29 cellular contexts compared by ENCODE assay signal in the genomic region with DNA sequence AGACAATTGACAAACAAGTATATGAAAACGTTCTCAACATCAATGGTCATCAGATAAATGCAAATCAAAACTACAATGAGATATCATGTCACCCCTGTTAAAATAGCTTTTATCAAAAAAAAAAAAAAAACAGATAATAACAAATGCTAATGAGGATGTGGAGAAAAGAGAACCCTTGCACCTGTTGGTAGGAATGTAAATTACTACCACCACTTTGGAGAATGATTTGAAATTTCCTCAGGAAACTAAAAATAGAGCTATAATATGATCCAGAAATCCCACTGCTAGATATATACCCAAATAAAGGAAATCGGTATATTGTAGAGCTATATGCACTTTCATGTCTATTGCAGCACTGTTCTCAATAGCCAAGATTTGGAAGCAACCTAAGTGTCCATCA.
"Had no signal": no experiment of that assay in that cellular context is flagged by ENCODE, and none has a peak within 500 bp of the region (broad histone marks: within the 10 kb centered on the region; RNA-seq: fewer than 3 reads in every experiment).

No MANE protein-coding gene starts in this region.

- H3K27ac Mint-ChIP-seq: activated CD4-positive, alpha-beta T cell treated with anti-CD3 and anti-CD28 coated beads for 36 hours; activated CD4-positive, alpha-beta T cell treated with anti-CD3 and anti-CD28 coated beads, Interleukin-2, amount 10 ng/mL, durations not matched to agents 7 days and 5 days; activated CD8-positive, alpha-beta T cell treated with anti-CD3 and anti-CD28 coated beads, Interleukin-2, amount 10 ng/mL, durations not matched to agents 7 days and 5 days; activated naive CD4-positive, alpha-beta T cell treated with anti-CD3 and anti-CD28 coated beads, Interleukin-2, amount 10 ng/mL, durations not matched to agents 7 days and 5 days; activated naive CD8-positive, alpha-beta T cell; activated naive CD8-positive, alpha-beta T cell treated with anti-CD3 and anti-CD28 coated beads, Interleukin-2, amount 50 U/mL, for 24 hours; activated T-cell treated with anti-CD3 and anti-CD28 coated beads, Interleukin-2, amount 50 U/mL, for 24 hours; activated T-helper 2 cell treated with anti-CD3 and anti-CD28 coated beads, Interferon-gamma antibody, Interleukin-2, Interleukin-4, amounts not matched to agents 10 μg/mL and 5 μg/mL and 100 μg/mL, durations not matched to agents 14 hours and 24 hours and 36 hours; T-helper 1 cell treated with Interleukin-12 subunit alpha and Interleukin-12 subunit beta and Interleukin-4 antibody, amounts not matched to agents 30 μg/mL and 1 μg/mL, for 36 hours; T-helper 2 cell treated with Interferon-gamma antibody and Interleukin-4, amounts not matched to agents 5 μg/mL and 100 μg/mL, for 36 hours had no signal

- H3K36me3 ChIP-seq: brain microvascular endothelial cell, Peyer's patch, SJSA1 had no signal

- H3K9me3 ChIP-seq: Peyer's patch, SJSA1, SK-N-SH had no signal

- H3K4me1 ChIP-seq: Peyer's patch, SJSA1 had no signal

- H3K4me1 Mint-ChIP-seq: activated CD4-positive, alpha-beta T cell treated with anti-CD3 and anti-CD28 coated beads for 36 hours; activated CD4-positive, alpha-beta T cell treated with anti-CD3 and anti-CD28 coated beads, Interleukin-2, amount 10 ng/mL, durations not matched to agents 7 days and 5 days; activated naive CD4-positive, alpha-beta T cell treated with anti-CD3 and anti-CD28 coated beads, Interleukin-2, amount 10 ng/mL, durations not matched to agents 7 days and 5 days; activated naive CD8-positive, alpha-beta T cell treated with anti-CD3 and anti-CD28 coated beads, Interleukin-2, amount 50 U/mL, for 24 hours had no signal

- H3K9me2 ChIP-seq: SK-N-SH had no signal

- ATAC-seq: activated CD4-positive, alpha-beta T cell treated with anti-CD3 and anti-CD28 coated beads for 36 hours; activated CD8-positive, alpha-beta T cell treated with anti-CD3 and anti-CD28 coated beads, Interleukin-2, amount 10 ng/mL, durations not matched to agents 7 days and 5 days; activated naive CD8-positive, alpha-beta T cell treated with anti-CD3 and anti-CD28 coated beads, Interleukin-2, amount 50 U/mL, for 24 hours; PC-3 had no signal

- H3K36me3 Mint-ChIP-seq: activated naive CD4-positive, alpha-beta T cell treated with anti-CD3 and anti-CD28 coated beads, Interleukin-2, amount 10 ng/mL, durations not matched to agents 7 days and 5 days; activated naive CD8-positive, alpha-beta T cell had no signal

- H3K9me3 Mint-ChIP-seq: activated naive CD4-positive, alpha-beta T cell treated with anti-CD3 and anti-CD28 coated beads, Interleukin-2, amount 10 ng/mL, durations not matched to agents 7 days and 5 days; activated T-helper 2 cell treated with anti-CD3 and anti-CD28 coated beads, Interferon-gamma antibody, Interleukin-2, Interleukin-4, amounts not matched to agents 10 μg/mL and 5 μg/mL and 100 μg/mL, durations not matched to agents 14 hours and 24 hours and 36 hours had no signal

- H3K4me3 ChIP-seq: Peyer's patch, SJSA1 had no signal

- H3K27me3 ChIP-seq: brain microvascular endothelial cell, Peyer's patch, SJSA1 had no signal

- DNase-seq: activated CD4-positive, alpha-beta T cell treated with anti-CD3 and anti-CD28 coated beads for 36 hours; activated CD4-positive, alpha-beta T cell treated with anti-CD3 and anti-CD28 coated beads, Interleukin-2, amount 10 ng/mL, durations not matched to agents 7 days and 5 days; activated CD4-positive, alpha-beta T cell treated with anti-CD3 and anti-CD28 coated beads, Interleukin-2, amount 50 U/mL, for 48 hours; activated CD8-positive, alpha-beta T cell treated with anti-CD3 and anti-CD28 coated beads, Interleukin-2, amount 10 ng/mL, durations not matched to agents 7 days and 5 days; activated naive CD4-positive, alpha-beta T cell treated with anti-CD3 and anti-CD28 coated beads, Interleukin-2, amount 10 ng/mL, durations not matched to agents 7 days and 5 days; activated naive CD8-positive, alpha-beta T cell treated with anti-CD3 and anti-CD28 coated beads, Interleukin-2, amount 50 U/mL, for 24 hours; activated T-cell treated with anti-CD3 and anti-CD28 coated beads, Interleukin-2, amount 50 U/mL, for 24 hours; aorta; brain microvascular endothelial cell; central memory CD4-positive, alpha-beta T cell; Karpas-422; KBM-7; NCI-H1105; NCI-H1417 treated with DMSO at 0.1 percent for 48 hours; NCI-H1930; NCI-H510A; NCI-H526; NCI-H748 treated with DMSO at 0.1 percent for 48 hours; NK-92 treated with Interleukin-12 subunit alpha and Interleukin-12 subunit beta, amount 100 ng/mL, for 24 hours; PC-3; Peyer's patch; RPMI8226; SHP77 treated with DMSO at 0.1 percent for 48 hours; SK-N-SH had no signal

- H3K9ac ChIP-seq: SK-N-SH had no signal

- H3K27me3 Mint-ChIP-seq: activated CD4-positive, alpha-beta T cell treated with anti-CD3 and anti-CD28 coated beads for 36 hours; activated CD4-positive, alpha-beta T cell treated with anti-CD3 and anti-CD28 coated beads, Interleukin-2, amount 10 ng/mL, durations not matched to agents 7 days and 5 days; activated naive CD4-positive, alpha-beta T cell treated with anti-CD3 and anti-CD28 coated beads, Interleukin-2, amount 10 ng/mL, durations not matched to agents 7 days and 5 days; activated naive CD8-positive, alpha-beta T cell; activated naive CD8-positive, alpha-beta T cell treated with anti-CD3 and anti-CD28 coated beads, Interleukin-2, amount 50 U/mL, for 24 hours; activated T-cell treated with anti-CD3 and anti-CD28 coated beads, Interleukin-2, amount 50 U/mL, for 24 hours had no signal

- H3K4me2 ChIP-seq: SK-N-SH had no signal

- H3K27ac ChIP-seq: brain microvascular endothelial cell, Peyer's patch, SJSA1 had no signal

- H3K4me3 Mint-ChIP-seq: activated CD4-positive, alpha-beta T cell treated with anti-CD3 and anti-CD28 coated beads for 36 hours; activated CD4-positive, alpha-beta T cell treated with anti-CD3 and anti-CD28 coated beads, Interleukin-2, amount 10 ng/mL, durations not matched to agents 7 days and 5 days; activated CD8-positive, alpha-beta T cell treated with anti-CD3 and anti-CD28 coated beads, Interleukin-2, amount 10 ng/mL, durations not matched to agents 7 days and 5 days; activated naive CD4-positive, alpha-beta T cell treated with anti-CD3 and anti-CD28 coated beads, Interleukin-2, amount 10 ng/mL, durations not matched to agents 7 days and 5 days; activated naive CD8-positive, alpha-beta T cell; activated naive CD8-positive, alpha-beta T cell treated with anti-CD3 and anti-CD28 coated beads, Interleukin-2, amount 50 U/mL, for 24 hours; activated T-cell treated with anti-CD3 and anti-CD28 coated beads, Interleukin-2, amount 50 U/mL, for 24 hours; T-helper 1 cell treated with Interleukin-12 subunit alpha and Interleukin-12 subunit beta and Interleukin-4 antibody, amounts not matched to agents 30 μg/mL and 1 μg/mL, for 36 hours; T-helper 2 cell treated with Interferon-gamma antibody and Interleukin-4, amounts not matched to agents 5 μg/mL and 100 μg/mL, for 36 hours had no signal
